Comparison of ENCODE assay signal across 28 cellular contexts in the genomic region with DNA sequence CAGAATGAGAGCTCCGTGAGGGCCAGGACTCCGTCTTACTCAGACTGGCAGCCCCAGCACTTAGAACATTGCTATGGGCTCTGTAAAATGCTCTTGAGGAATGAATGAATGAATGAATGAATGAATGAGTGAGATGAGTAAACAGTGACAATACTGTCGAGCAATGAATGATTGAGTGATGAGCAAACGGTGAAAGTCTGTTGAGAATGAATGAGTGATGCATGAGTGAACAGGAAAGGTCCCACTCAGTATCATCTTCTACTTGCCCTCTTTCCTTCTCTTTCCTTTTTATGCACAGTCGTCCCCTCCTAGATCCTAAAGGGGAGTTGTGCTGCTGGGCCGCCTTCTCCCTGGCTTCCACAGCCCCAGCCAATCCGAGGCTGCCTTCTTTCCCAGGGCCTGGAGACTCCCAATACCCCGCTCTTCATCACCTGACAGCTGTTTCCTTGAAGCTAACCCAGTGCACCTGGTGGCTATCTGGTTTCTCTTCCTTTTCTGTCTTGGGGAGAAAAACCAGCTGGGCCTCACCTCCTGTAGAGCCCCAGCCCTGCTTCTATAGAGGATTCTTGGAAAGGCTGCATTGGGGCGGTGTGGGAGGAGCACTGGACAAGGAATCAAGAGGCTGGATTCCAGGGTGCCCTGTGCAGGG. TPM values are rescaled to one million over a fixed set of nuclear protein-coding genes. Genes with fewer than 3 reads are reported as not detected.
DNase-seq lines count a peak whose midpoint lies in the region; ATAC-seq, FAIRE-seq and TF ChIP-seq lines count a peak whose summit lies in the region.
"Had no signal": no experiment of that assay in that cellular context is flagged by ENCODE, and none has a peak within 500 bp of the region (broad histone marks: within the 10 kb centered on the region; RNA-seq: fewer than 3 reads in every experiment).

No MANE protein-coding gene starts in this region.

- H3K9me3 ChIP-seq in GM12878 (replicated peaks; ENCODE audit: control insufficient read depth, insufficient read depth, low read length) = no peaks in the 10 kb centered on the region
- H3K9me3 ChIP-seq: adrenal gland, SK-N-SH had no signal

- in situ Hi-C loops in GM12878 (cut with MboI) = no loop called here

- ATAC-seq in GM21528 (IDR thresholded peaks at IDR 0.05; ENCODE audit: low FRiP score, unreplicated experiment) (peak; percentile 66), GM12878 (peak; percentile 84), HG02623 (IDR thresholded peaks at IDR 0.05; ENCODE audit: unreplicated experiment) (no peak)
- ATAC-seq: activated CD4-positive, alpha-beta T cell treated with anti-CD3 and anti-CD28 coated beads for 36 hours; T-helper 17 cell had no signal

- DNase-seq in GM12891 (ENCODE audit: insufficient read length, low spot score) (no peak), NCI-H146 (lab: John Stamatoyannopoulos, UW) (peak; percentile 59), GM12878 (ENCODE audit: low read depth, low spot score) (no peak), erythroblast (lab: John Stamatoyannopoulos, UW) (no peak), HCEC 1CT (no peak)
- DNase-seq: activated CD4-positive, alpha-beta T cell treated with anti-CD3 and anti-CD28 coated beads for 36 hours; activated naive CD4-positive, alpha-beta T cell; activated T-cell treated with anti-CD3 and anti-CD28 coated beads, Interleukin-2, amount 50 U/mL, for 24 hours; adrenal gland; Calu3; DND-41; glutamatergic neuron; H9; Kasumi-1; MV-4-11; NCI-H1694 treated with DMSO at 0.1 percent for 48 hours; NK-92 treated with Interleukin-12 subunit alpha and Interleukin-12 subunit beta, amount 100 ng/mL, for 24 hours; sigmoid colon; SK-N-SH; stimulated activated naive CD4-positive, alpha-beta T cell treated with Interleukin-2 at 50 U/mL for 16 hours; T-helper 17 cell had no signal

- no peak overlapping the region for H3K9ac ChIP-seq in GM12878 (ENCODE audit: control insufficient read depth, insufficient read depth, low read length)
- H3K9ac ChIP-seq: SK-N-SH had no signal

- RAD21 ChIA-PET in GM12878 (lab: Charles Lee; ENCODE audit: unreplicated experiment) = no interaction called here

- H4K20me1 ChIP-seq in GM12878 (ENCODE audit: control insufficient read depth, insufficient read depth) = no peaks in the 10 kb centered on the region

- FAIRE-seq in GM12891 (lab: Jason Lieb, UNC) = no peak
- no peak for FAIRE-seq in GM12878 (lab: Jason Lieb, UNC)
- FAIRE-seq: RCC 7860 had no signal

- intact Hi-C loops in GM12878 (cut with micrococcal nuclease; ENCODE audit: unreplicated experiment) = no loop called here

- TF ChIP-seq EP300 in GM12878 (IDR thresholded peaks at IDR 0.05; ENCODE audit: borderline replicate concordance in 1 of 2, control insufficient read depth in 1 of 2, low read depth in 2 of 2, low read length in 2 of 2) = peak in 1 of 2 experiments; percentile 43; a peak in 1 of 4 replicates

- TF ChIP-seq POLR2A in GM12891 (IDR thresholded peaks at IDR 0.05; ENCODE audit: low read depth, low read length) (no peak), GM12878 (IDR thresholded peaks at IDR 0.05; ENCODE audit: low read depth, low read length) (no peak), erythroblast (IDR thresholded peaks at IDR 0.05; ENCODE audit: low read length) (no peak)

- H3K36me3 ChIP-seq in GM12878 (ENCODE audit: control insufficient read depth in 2 of 2, insufficient read depth in 2 of 2, low read length in 1 of 2) = no peaks in the 10 kb centered on the region
- H3K36me3 ChIP-seq: adrenal gland, sigmoid colon had no signal

- H3K27me3 ChIP-seq in GM12878 (replicated peaks in 1 of 2; ENCODE audit: control insufficient read depth in 2 of 2, insufficient read depth in 2 of 2, low read length in 1 of 2) = no peaks in the 10 kb centered on the region
- H3K27me3 ChIP-seq: adrenal gland, sigmoid colon had no signal

- H3K4me3 ChIP-seq in GM12878 = no peak overlapping the region
- H3K4me3 ChIP-seq: adrenal gland, sigmoid colon had no signal

- H3K4me1 ChIP-seq in GM12878 (ENCODE audit: control insufficient read depth, insufficient read depth, low read length) = peaks cover 8% of the 10 kb centered on the region
- H3K4me1 ChIP-seq: adrenal gland, sigmoid colon had no signal

- SMC1A ChIA-PET in GM12878 (lab: Charles Lee; ENCODE audit: uncharacterized antibody, unreplicated experiment) = interaction anchor here (0.6 to 2.0 kb wide), 2 partner anchors 70 to 752 kb away, joined by 3 to 5 read pairs; no protein-coding TSS in a partner anchor

- H3K79me2 ChIP-seq in GM12878 (ENCODE audit: control insufficient read depth, insufficient read depth, low read length) = no peaks in the 10 kb centered on the region

- no TSS peak for BruUV-seq in GM12878 (replicated peaks; lab: Mats Ljungman, UMichigan)

- no peak overlapping the region for H3K4me2 ChIP-seq in GM12878 (ENCODE audit: control insufficient read depth, insufficient read depth)
- H3K4me2 ChIP-seq: SK-N-SH had no signal

- TF ChIP-seq CTCF in GM12878 (IDR thresholded peaks at IDR 0.05 in 2 of 3, conservative IDR thresholded peaks at IDR 0.05 in 1 of 3; ENCODE audit: control insufficient read depth in 2 of 3, extremely low read depth in 1 of 3, insufficient read depth in 1 of 3, low read depth in 3 of 3, low read length in 3 of 3) = no peak

- POLR2A ChIA-PET in GM12878 (lab: Charles Lee) = no interaction called here

- 18% methylated on average over 9 of the region's 9 CpGs for WGBS in GM12878 (ENCODE audit: insufficient coverage, insufficient replicate concordance, low lambda C conversion rate, missing lambda C conversion rate)

- no peak for TF ChIP-seq RAD21 in GM12878 (IDR thresholded peaks at IDR 0.05; ENCODE audit: insufficient read depth, low read depth, low read length)

- no peak overlapping the region for H3K27ac ChIP-seq in GM12878 (ENCODE audit: control insufficient read depth, insufficient read depth)
- H3K27ac ChIP-seq: adrenal gland, sigmoid colon had no signal

- no peak overlapping the region for H2AFZ ChIP-seq in GM12878 (ENCODE audit: control insufficient read depth, low read depth, low read length)

- CTCF ChIA-PET in GM12878 (lab: Yijun Ruan, JAX) = interaction anchor here (1.4 kb wide), 1 partner anchor 37 kb away, joined by 3 read pairs; no protein-coding TSS in a partner anchor

TF ChIP-seq in GM12891, 5 proteins besides CTCF, POLR2A, EP300 and RAD21:
- TF ChIP-seq POU2F2 (IDR thresholded peaks at IDR 0.05; ENCODE audit: low read depth, low read length) (no peak), TAF1 (IDR thresholded peaks at IDR 0.05; ENCODE audit: low read depth, low read length) (no peak), POLR2AphosphoS5 (IDR thresholded peaks at IDR 0.05; ENCODE audit: low read depth, low read length) (no peak), PAX5 (IDR thresholded peaks at IDR 0.05; ENCODE audit: insufficient read depth, low read length, severe bottlenecking) (no peak), SPI1 (IDR thresholded peaks at IDR 0.05; ENCODE audit: low read depth, low read length) (peak; percentile 71)

TF ChIP-seq in GM12878, 131 proteins besides CTCF, POLR2A, EP300 and RAD21 (continues in another document):
- TF ChIP-seq MYC (IDR thresholded peaks at IDR 0.05; ENCODE audit: insufficient read depth, insufficient read length, insufficient replicate concordance, low read length, severe bottlenecking) = no peak
- no peak for TF ChIP-seq BCL11A (IDR thresholded peaks at IDR 0.05; ENCODE audit: low read depth, low read length)
- peak; percentile 83 for TF ChIP-seq SPI1 (IDR thresholded peaks at IDR 0.05; ENCODE audit: borderline replicate concordance, insufficient read depth, low read depth, low read length)
- no peak for TF ChIP-seq MTA2 (IDR thresholded peaks at IDR 0.05; ENCODE audit: low read depth)

RNA-seq across cellular contexts. Expression of gene CACNG1, which starts 32.7 kb away (rescaled TPM):
- polyA plus RNA-seq in GM12891 (2012; ENCODE audit: low read depth, missing spikeins) = not detected
- not detected in 2 replicates for total RNA-seq in GM12878 (2013; cell fraction: nucleolus; rRNA removed)
- total RNA-seq in GM12878 (2014; rRNA removed) (0.49 TPM in 1 of 2 replicates, not detected in the other), GM12878 (2014; rRNA removed; fragmentation: Illumina TruSeq; extraction: Trizol) (not detected in 2 replicates), GM12878 (2021) (not detected in 2 replicates)
- polyA plus RNA-seq in GM12878 (2011; ENCODE audit: low read depth) = not detected
- polyA plus RNA-seq in GM12878 (2011; rRNA removed) (not detected in 2 replicates), GM12878 (2014; fragmentation: Illumina TruSeq; extraction: Trizol) (not detected in 2 replicates), GM12878 (2014; fragmentation: Nextera tagmentation; extraction: Ambion mirVana) (not detected), GM12878 (2014; rRNA removed) (not detected in 2 replicates), GM12878 (2016; fragmentation: Nextera tagmentation; extraction: Ambion mirVana) (not detected)
- not detected in 2 replicates for polyA plus RNA-seq in GM12878 (2011; cell fraction: cytosol; rRNA removed)
- polyA plus RNA-seq in GM12878 (2011; cell fraction: nucleus; rRNA removed) = not detected in 2 replicates
- not detected in 2 replicates for polyA plus RNA-seq in GM12878 (2012)
- polyA minus RNA-seq in GM12878 (2011; rRNA and poly(A)+ RNA removed) = not detected in 2 replicates
- polyA minus RNA-seq in GM12878 (2011; cell fraction: cytosol; rRNA and poly(A)+ RNA removed) = not detected in 2 replicates
- not detected in 2 replicates for polyA minus RNA-seq in GM12878 (2011; cell fraction: nucleus; rRNA and poly(A)+ RNA removed)
- total RNA-seq: activated CD4-positive, alpha-beta T cell treated with anti-CD3 and anti-CD28 coated beads for 36 hours; activated CD8-positive, alpha-beta memory T cell treated with anti-CD3 and anti-CD28 coated beads for 36 hours; Calu3; chondrocyte; H9; posterior vena cava; sigmoid colon; T-helper 17 cell had no signal
- polyA plus RNA-seq: CD14-positive monocyte, sigmoid colon, SK-N-SH had no signal

RNA-seq across cellular contexts. Expression of gene CACNG4, which starts 47.1 kb away (rescaled TPM):
- polyA plus RNA-seq in GM12891 (2012; ENCODE audit: low read depth, missing spikeins) = 0.04 TPM
- total RNA-seq in GM12878 (2013; cell fraction: nucleolus; rRNA removed) = not detected in 2 replicates
- total RNA-seq in GM12878 (2014; rRNA removed) = not detected in 2 replicates
- total RNA-seq in GM12878 (2014; rRNA removed; fragmentation: Illumina TruSeq; extraction: Trizol) = not detected in 2 replicates
- total RNA-seq in GM12878 (2021) = 0.08 TPM in 1 of 2 replicates, not detected in the other
- not detected for polyA plus RNA-seq in GM12878 (2011; ENCODE audit: low read depth)
- 0.04 and 0.08 TPM in 2 replicates for polyA plus RNA-seq in GM12878 (2011; rRNA removed)
- 0.17 and 0.19 TPM in 2 replicates for polyA plus RNA-seq in GM12878 (2011; cell fraction: cytosol; rRNA removed)
- polyA plus RNA-seq in GM12878 (2011; cell fraction: nucleus; rRNA removed) = 0.03 and 0.07 TPM in 2 replicates
- polyA plus RNA-seq in GM12878 (2012) = not detected in 2 replicates
- not detected in 2 replicates for polyA plus RNA-seq in GM12878 (2014; fragmentation: Illumina TruSeq; extraction: Trizol)
- polyA plus RNA-seq in GM12878 (2014; fragmentation: Nextera tagmentation; extraction: Ambion mirVana) = not detected
- not detected in 2 replicates for polyA plus RNA-seq in GM12878 (2014; rRNA removed)
- polyA plus RNA-seq in GM12878 (2016; fragmentation: Nextera tagmentation; extraction: Ambion mirVana) = not detected
- 0.10 TPM in 1 of 2 replicates, not detected in the other for polyA minus RNA-seq in GM12878 (2011; rRNA and poly(A)+ RNA removed)
- not detected in 2 replicates for polyA minus RNA-seq in GM12878 (2011; cell fraction: cytosol; rRNA and poly(A)+ RNA removed)
- polyA minus RNA-seq in GM12878 (2011; cell fraction: nucleus; rRNA and poly(A)+ RNA removed) = not detected in 2 replicates
- total RNA-seq: activated CD4-positive, alpha-beta T cell treated with anti-CD3 and anti-CD28 coated beads for 36 hours; activated CD8-positive, alpha-beta memory T cell treated with anti-CD3 and anti-CD28 coated beads for 36 hours; posterior vena cava; T-helper 17 cell had no signal
- polyA plus RNA-seq: CD14-positive monocyte had no signal
